10 cellular contexts compared by ENCODE assay signal in genomic region chr1:25486602-25487001, GRCh38. TPM values are rescaled to one million over a fixed set of nuclear protein-coding genes. Genes with fewer than 3 reads are reported as not detected.
DNase-seq lines count a peak whose midpoint lies in the region; ATAC-seq, FAIRE-seq and TF ChIP-seq lines count a peak whose summit lies in the region.
"Had no signal": no experiment of that assay in that cellular context is flagged by ENCODE, and none has a peak within 500 bp of the region (broad histone marks: within the 10 kb centered on the region; RNA-seq: fewer than 3 reads in every experiment).

No MANE protein-coding gene starts in this region.

- FAIRE-seq in astrocyte (lab: Jason Lieb, UNC) (no peak), keratinocyte (lab: Jason Lieb, UNC) (no peak)
- FAIRE-seq: HTR-8/SVneo had no signal

- H3K4me1 ChIP-seq in astrocyte (ENCODE audit: insufficient read depth, low read length) (no peaks in the 10 kb centered on the region), keratinocyte (ENCODE audit: control insufficient read depth, extremely low read depth, insufficient read depth, low read length) (peaks cover 11% of the 10 kb centered on the region), sigmoid colon (peaks cover 0 to 19% (median 17%) of the 10 kb centered on the region in 4 donors)

- H3K4me1 Mint-ChIP-seq in astrocyte (ENCODE audit: low read depth, unreplicated experiment), result peaks cover 4% of the 10 kb centered on the region
- H3K4me1 Mint-ChIP-seq in Calu3 (ENCODE audit: low read depth, unreplicated experiment), result no peaks in the 10 kb centered on the region
- H3K4me1 Mint-ChIP-seq in natural killer cell, result peaks cover 0 to 12% of the 10 kb centered on the region in 2 donors

- CTCF ChIA-PET in Calu3 (lab: Charles Lee), result no interaction called here

- DNase-seq in DMS79 treated with DMSO at 0.1 percent for 48 hours (lab: John Stamatoyannopoulos, UW) (peak; percentile 75), MG63 (peak; percentile 23), astrocyte (ENCODE audit: low read depth) (peak; percentile 32), keratinocyte (ENCODE audit: low read depth, low spot score) (no peak), Calu3 (no peak), natural killer cell (no peak), sigmoid colon (no peak)
- DNase-seq: stimulated activated CD4-positive, alpha-beta T cell treated with anti-CD3 and anti-CD28 coated beads, Interleukin-4, amount 100 ng/mL, for 24 hours had no signal

- H3K79me2 ChIP-seq in astrocyte (ENCODE audit: insufficient read depth, low read length) (peaks cover 8% of the 10 kb centered on the region), keratinocyte (ENCODE audit: control insufficient read depth, insufficient read depth, low read length) (peaks cover under 1% of the 10 kb centered on the region)

- H3K4me3 Mint-ChIP-seq in astrocyte (ENCODE audit: unreplicated experiment) (no peak overlapping the region), Calu3 (ENCODE audit: low read depth, unreplicated experiment) (no peak overlapping the region), natural killer cell (no peak overlapping the region)

- intact Hi-C loops in Calu3 (cut with micrococcal nuclease; ENCODE audit: unreplicated experiment), result no loop called here
- intact Hi-C loops in natural killer cell (cut with micrococcal nuclease), result no loop called here
- intact Hi-C loops in sigmoid colon (cut with DNase I), result no loop called here

- H3K36me3 Mint-ChIP-seq in astrocyte (ENCODE audit: low read depth, unreplicated experiment), result peaks cover 10% of the 10 kb centered on the region
- H3K36me3 Mint-ChIP-seq in Calu3 (ENCODE audit: insufficient read depth, unreplicated experiment), result peaks cover 14% of the 10 kb centered on the region
- H3K36me3 Mint-ChIP-seq in natural killer cell, result peaks cover 23% of the 10 kb centered on the region

- H3K36me3 ChIP-seq in MG63 (peaks cover 35% of the 10 kb centered on the region), astrocyte (ENCODE audit: insufficient read depth, low read length) (peaks cover 25% of the 10 kb centered on the region), keratinocyte (ENCODE audit: control insufficient read depth in 2 of 2, extremely low read depth in 1 of 2, insufficient read depth in 2 of 2, low read length in 2 of 2) (peaks cover 4 to 8% of the 10 kb centered on the region in 2 experiments), sigmoid colon (peaks cover 9 to 53% (median 16%) of the 10 kb centered on the region in 4 donors)

- H3K27me3 Mint-ChIP-seq in astrocyte (ENCODE audit: low read depth, unreplicated experiment) (no peaks in the 10 kb centered on the region), Calu3 (ENCODE audit: unreplicated experiment) (no peaks in the 10 kb centered on the region), natural killer cell (ENCODE audit: low read depth in 2 of 2) (no peaks in the 10 kb centered on the region)

- H3K9ac ChIP-seq in astrocyte (ENCODE audit: low read length), result no peak overlapping the region
- H3K9ac ChIP-seq in keratinocyte (ENCODE audit: control insufficient read depth, extremely low read depth, insufficient read depth, low read length), result no peak overlapping the region

- H3K9me3 ChIP-seq in MG63 (no peaks in the 10 kb centered on the region), astrocyte (ENCODE audit: insufficient read depth, low read depth, low read length) (no peaks in the 10 kb centered on the region), keratinocyte (ENCODE audit: control insufficient read depth, low read depth, low read length) (no peaks in the 10 kb centered on the region), sigmoid colon (no peaks in the 10 kb centered on the region)

- H4K20me1 ChIP-seq in astrocyte (ENCODE audit: insufficient read depth, low read length) (peaks cover 48% of the 10 kb centered on the region), keratinocyte (ENCODE audit: control insufficient read depth, extremely low read depth, insufficient read depth, low read length) (no peaks in the 10 kb centered on the region)

- H3K9me1 ChIP-seq in keratinocyte (ENCODE audit: control insufficient read depth, extremely low read depth, insufficient read depth, low read length), result no peaks in the 10 kb centered on the region

- TF ChIP-seq POLR2A in sigmoid colon (IDR thresholded peaks at IDR 0.05), result no peak

- H3K27me3 ChIP-seq in MG63, result no peaks in the 10 kb centered on the region
- no peaks in the 10 kb centered on the region for H3K27me3 ChIP-seq in astrocyte (ENCODE audit: insufficient read depth, low read length)
- H3K27me3 ChIP-seq in keratinocyte (ENCODE audit: control insufficient read depth, extremely low read depth, insufficient read depth, low read length), result no peaks in the 10 kb centered on the region
- H3K27me3 ChIP-seq in sigmoid colon, result no peaks in the 10 kb centered on the region

- H3K9me3 Mint-ChIP-seq in astrocyte (ENCODE audit: unreplicated experiment) (no peaks in the 10 kb centered on the region), Calu3 (ENCODE audit: low read depth, unreplicated experiment) (no peaks in the 10 kb centered on the region), natural killer cell (no peaks in the 10 kb centered on the region)

- no peak overlapping the region for H2AFZ ChIP-seq in astrocyte (ENCODE audit: low read depth, low read length)
- H2AFZ ChIP-seq in keratinocyte (ENCODE audit: control insufficient read depth, low read length), result no peak overlapping the region

- H3K27ac ChIP-seq in astrocyte (ENCODE audit: low read depth, low read length) (no peak overlapping the region), keratinocyte (ENCODE audit: control insufficient read depth, insufficient read depth, low read length) (no peak overlapping the region), sigmoid colon (no peak overlapping the region)

- ATAC-seq in GM21447 (IDR thresholded peaks at IDR 0.05; ENCODE audit: unreplicated experiment), result no peak
- ATAC-seq in natural killer cell, result no peak

- no TSS peak for BruUV-seq in Calu3 (replicated peaks; lab: Mats Ljungman, UMichigan)

- H3K27ac Mint-ChIP-seq in astrocyte (ENCODE audit: unreplicated experiment), result no peak overlapping the region
- H3K27ac Mint-ChIP-seq in Calu3 (ENCODE audit: unreplicated experiment), result no peak overlapping the region
- H3K27ac Mint-ChIP-seq in natural killer cell, result peak overlapping the region in 1 of 2 donors; percentile 22

- TF ChIP-seq EP300 in sigmoid colon (IDR thresholded peaks at IDR 0.05), result no peak

- H3K4me2 ChIP-seq in astrocyte (ENCODE audit: low read length) (no peak overlapping the region), keratinocyte (ENCODE audit: control insufficient read depth, extremely low read depth, insufficient read depth, low read depth, low read length) (no peak overlapping the region)

- no peak overlapping the region for H3K4me3 ChIP-seq in MG63
- H3K4me3 ChIP-seq in astrocyte (ENCODE audit: insufficient read depth, low read depth, low read length), result no peak overlapping the region
- no peak overlapping the region for H3K4me3 ChIP-seq in keratinocyte (ENCODE audit: control insufficient read depth in 2 of 3, extremely low read depth in 1 of 3, insufficient read depth in 2 of 3, low read depth in 1 of 3, low read length in 3 of 3)
- no peak overlapping the region for H3K4me3 ChIP-seq in sigmoid colon

- TF ChIP-seq CTCF in astrocyte (IDR thresholded peaks at IDR 0.05; ENCODE audit: insufficient read depth, low read depth, low read length) (peak; percentile 22), keratinocyte (optimal IDR thresholded peaks at IDR 0.05 in 1 of 3, IDR thresholded peaks at IDR 0.05 in 1 of 3, conservative IDR thresholded peaks at IDR 0.05 in 1 of 3; ENCODE audit: extremely low read depth in 1 of 3, insufficient read depth in 2 of 3, low read length in 3 of 3) (peak; percentile 11 to 25 (median 21)), Calu3 (IDR thresholded peaks at IDR 0.05; ENCODE audit: unreplicated experiment) (no peak), natural killer cell (IDR thresholded peaks at IDR 0.05) (no peak), sigmoid colon (IDR thresholded peaks at IDR 0.05) (no peak)

- 95 to 99% methylated on average over 1 of the region's 1 CpG for WGBS in sigmoid colon, 2 donors

- dilution Hi-C loops in keratinocyte (cut with MboI; ENCODE audit: extremely low pct_ligation_motif_present, low sequenced_read_pairs), result no loop called here

RNA-seq across cellular contexts. Expression of gene MACO1, which starts 55.9 kb away (rescaled TPM):
- 22.6 and 25.8 TPM in 2 replicates for total RNA-seq in MG63 (2014; rRNA removed; shearing (Covaris generic); ENCODE audit: low replicate concordance)
- total RNA-seq in astrocyte (31.8 and 37.4 TPM in 2 replicates), Calu3 (2022) (14.1 and 16.4 TPM in 2 replicates), natural killer cell (10 to 100 TPM; 15.9 to 19.6 (median 16.9) TPM), sigmoid colon (10 to 100 TPM; 11.8 to 20.2 (median 15.4) TPM)
- polyA plus RNA-seq in keratinocyte (6.0 to 10.8 TPM (median 8.1 TPM) in 3 replicates), sigmoid colon (10 to 100 TPM in 1 of 3 donors, 1 to 10 TPM in 2; 2.4 to 10.9 (median 3.0) TPM)
- 28.1 TPM for polyA plus RNA-seq in keratinocyte (2011; ENCODE audit: low read depth)
- 4.2 and 6.1 TPM in 2 replicates for polyA plus RNA-seq in keratinocyte (2011; cell fraction: cytosol; rRNA removed)
- 14.9 and 19.5 TPM in 2 replicates for polyA plus RNA-seq in keratinocyte (2011; cell fraction: nucleus; rRNA removed)
- 11.2 and 11.7 TPM in 2 replicates for polyA plus RNA-seq in keratinocyte (2012; ENCODE audit: low replicate concordance)
- polyA minus RNA-seq in keratinocyte, result 2.1 to 5.5 TPM (median 4.6 TPM) in 3 replicates
- polyA minus RNA-seq in keratinocyte (2011; cell fraction: cytosol; rRNA and poly(A)+ RNA removed), result 4.4 TPM
- polyA minus RNA-seq in keratinocyte (2011; cell fraction: nucleus; rRNA and poly(A)+ RNA removed), result 7.7 and 12.1 TPM in 2 replicates

RNA-seq across cellular contexts. Expression of gene LDLRAP1, which starts 56.8 kb away (rescaled TPM):
- 7.8 and 13.3 TPM in 2 replicates for total RNA-seq in MG63 (2014; rRNA removed; shearing (Covaris generic); ENCODE audit: low replicate concordance)
- total RNA-seq in astrocyte, result 7.9 and 8.0 TPM in 2 replicates
- 19.0 to 25.8 TPM (median 22.3 TPM) in 3 replicates for polyA plus RNA-seq in keratinocyte
- 14.6 TPM for polyA plus RNA-seq in keratinocyte (2011; ENCODE audit: low read depth)
- 28.4 and 30.9 TPM in 2 replicates for polyA plus RNA-seq in keratinocyte (2011; cell fraction: cytosol; rRNA removed)
- 34.5 and 41.1 TPM in 2 replicates for polyA plus RNA-seq in keratinocyte (2011; cell fraction: nucleus; rRNA removed)
- 10.4 and 19.4 TPM in 2 replicates for polyA plus RNA-seq in keratinocyte (2012; ENCODE audit: low replicate concordance)
- polyA minus RNA-seq in keratinocyte, result 20.1 to 32.6 TPM (median 20.3 TPM) in 3 replicates
- 32.4 TPM for polyA minus RNA-seq in keratinocyte (2011; cell fraction: cytosol; rRNA and poly(A)+ RNA removed)
- polyA minus RNA-seq in keratinocyte (2011; cell fraction: nucleus; rRNA and poly(A)+ RNA removed), result 11.5 and 12.0 TPM in 2 replicates
- total RNA-seq in Calu3 (2022), result 8.3 and 12.2 TPM in 2 replicates
- 10 to 100 TPM; 25.2 to 34.0 (median 27.4) TPM for total RNA-seq in natural killer cell
- 10 to 100 TPM in 2 of 4 donors, 1 to 10 TPM in 2; 9.1 to 17.4 (median 10.3) TPM for total RNA-seq in sigmoid colon
- polyA plus RNA-seq in sigmoid colon, result 10 to 100 TPM; 25.9 to 35.8 (median 30.0) TPM

Comparison
In these comparisons a context has a peak if more than half of its experiments do, and no peak if none do; other contexts are left out.
1. DNase-seq: peak in DMS79 treated with DMSO at 0.1 percent for 48 hours (single experiment), MG63 (single experiment) and astrocyte (single experiment); none in keratinocyte (single experiment), Calu3 (single experiment), natural killer cell (single experiment) and sigmoid colon (single experiment).
2. CTCF ChIP-seq: peak in astrocyte (single experiment) and keratinocyte (3 of 3); none in Calu3 (single experiment), natural killer cell (single experiment) and sigmoid colon (0 of 4).